9 cellular contexts compared by ENCODE assay signal in genomic region chr3:123449092-123449985, GRCh38. TPM values are rescaled to one million over a fixed set of nuclear protein-coding genes. Genes with fewer than 3 reads are reported as not detected.
DNase-seq lines count a peak whose midpoint lies in the region; ATAC-seq, FAIRE-seq and TF ChIP-seq lines count a peak whose summit lies in the region.
"Had no signal": no experiment of that assay in that cellular context is flagged by ENCODE, and none has a peak within 500 bp of the region (broad histone marks: within the 10 kb centered on the region; RNA-seq: fewer than 3 reads in every experiment).

No MANE protein-coding gene starts in this region.

- H3K27ac Mint-ChIP-seq in activated naive CD8-positive, alpha-beta T cell treated with anti-CD3 and anti-CD28 coated beads, Interleukin-2, amount 50 U/mL, for 24 hours: no peak overlapping the region

- no peaks in the 10 kb centered on the region for H3K9me3 Mint-ChIP-seq in activated naive CD8-positive, alpha-beta T cell treated with anti-CD3 and anti-CD28 coated beads, Interleukin-2, amount 50 U/mL, for 24 hours

- intact Hi-C loops in A673 (cut with micrococcal nuclease; ENCODE audit: unreplicated experiment): no loop called here

- CTCF ChIA-PET in A673 (lab: Charles Lee): interaction anchor here (0.7 kb wide), 1 partner anchor 113 kb away, joined by 7 read pairs; no protein-coding TSS in a partner anchor

- TF ChIP-seq CTCF in A673 (conservative IDR thresholded peaks at IDR 0.05; ENCODE audit: low read depth, low read length): no peak

- H3K36me3 ChIP-seq in A673 (ENCODE audit: insufficient read depth, low read length, poor library complexity, severe bottlenecking): no peaks in the 10 kb centered on the region
- no peaks in the 10 kb centered on the region for H3K36me3 ChIP-seq in rectal smooth muscle tissue (ENCODE audit: control insufficient read depth, insufficient read depth, low read length)

- peaks cover 55% of the 10 kb centered on the region for H3K27me3 Mint-ChIP-seq in activated naive CD8-positive, alpha-beta T cell treated with anti-CD3 and anti-CD28 coated beads, Interleukin-2, amount 50 U/mL, for 24 hours

- BruUV-seq in A673 (replicated peaks; lab: Mats Ljungman, UMichigan): no TSS peak

- no peak for TF ChIP-seq POLR2A in GM12892 (IDR thresholded peaks at IDR 0.05; ENCODE audit: low read depth, low read length)

- H3K4me3 ChIP-seq in A673 (ENCODE audit: low read depth, low read length, poor library complexity, severe bottlenecking) (peak overlapping the region; percentile 45), rectal smooth muscle tissue (ENCODE audit: low read length) (peak overlapping the region; percentile 67)

- POLR2A ChIA-PET in A673 (lab: Charles Lee; ENCODE audit: low non-redundant PET): no interaction called here

- FAIRE-seq in GM12892 (lab: Jason Lieb, UNC): no peak
- FAIRE-seq: endometrium had no signal

- peak; percentile 25 for ATAC-seq in activated naive CD8-positive, alpha-beta T cell treated with anti-CD3 and anti-CD28 coated beads, Interleukin-2, amount 50 U/mL, for 24 hours
- no peak for ATAC-seq in HG02588 (IDR thresholded peaks at IDR 0.05; ENCODE audit: unreplicated experiment)

- H3K4me3 Mint-ChIP-seq in activated naive CD8-positive, alpha-beta T cell treated with anti-CD3 and anti-CD28 coated beads, Interleukin-2, amount 50 U/mL, for 24 hours: no peak overlapping the region

- H3K36me3 Mint-ChIP-seq in activated naive CD8-positive, alpha-beta T cell treated with anti-CD3 and anti-CD28 coated beads, Interleukin-2, amount 50 U/mL, for 24 hours (ENCODE audit: low read depth): no peaks in the 10 kb centered on the region

- no peak overlapping the region for H3K9ac ChIP-seq in rectal smooth muscle tissue (ENCODE audit: low read length)

- H3K4me1 ChIP-seq in A673 (ENCODE audit: insufficient read depth, low read length, poor library complexity, severe bottlenecking) (no peaks in the 10 kb centered on the region), rectal smooth muscle tissue (ENCODE audit: control insufficient read depth, insufficient read depth, low read length) (peaks cover 3% of the 10 kb centered on the region)

- DNase-seq in A673 (ENCODE audit: low spot score) (peak; percentile 35), GM12892 (ENCODE audit: insufficient read length) (peak; percentile 39), hypothalamus (lab: John Stamatoyannopoulos, UW) (peak in 28 of 51 donors; percentile 12 to 82 (median 58)), HCEC 1CT (no peak), hepatic stellate cell (ENCODE audit: low spot score) (no peak)
- DNase-seq in activated naive CD8-positive, alpha-beta T cell treated with anti-CD3 and anti-CD28 coated beads, Interleukin-2, amount 50 U/mL, for 24 hours: peak; percentile 16

- H3K9me3 ChIP-seq in A673 (ENCODE audit: low read depth, low read length, poor library complexity, severe bottlenecking): no peaks in the 10 kb centered on the region

- H3K27ac ChIP-seq in A673 (ENCODE audit: low read depth, low read length, poor library complexity, severe bottlenecking): no peak overlapping the region
- H3K27ac ChIP-seq in rectal smooth muscle tissue (ENCODE audit: low read depth, low read length): peak overlapping the region; percentile 87

- H3K4me1 Mint-ChIP-seq in activated naive CD8-positive, alpha-beta T cell treated with anti-CD3 and anti-CD28 coated beads, Interleukin-2, amount 50 U/mL, for 24 hours: no peaks in the 10 kb centered on the region

- peaks cover 75% of the 10 kb centered on the region for H3K27me3 ChIP-seq in A673 (replicated peaks; ENCODE audit: insufficient read depth, low read depth, low read length, poor library complexity)
- no peaks in the 10 kb centered on the region for H3K27me3 ChIP-seq in rectal smooth muscle tissue (ENCODE audit: control insufficient read depth, insufficient read depth, low read length)

RNA-seq across cellular contexts. Expression of gene ADCY5, which starts 0.4 kb away (rescaled TPM):
- 0.21 and 0.22 TPM in 2 replicates for total RNA-seq in A673 (2021)
- polyA plus RNA-seq in GM12892 (2012; ENCODE audit: missing spikeins): 0.02 TPM

Comparison
In these comparisons a context has a peak if more than half of its experiments do, and no peak if none do; other contexts are left out.
1. DNase-seq: peak in A673 (single experiment), GM12892 (single experiment), activated naive CD8-positive, alpha-beta T cell treated with anti-CD3 and anti-CD28 coated beads, Interleukin-2, amount 50 U/mL, for 24 hours (single experiment) and hypothalamus (28 of 51); none in HCEC 1CT (single experiment) and hepatic stellate cell (single experiment).